12 cellular contexts compared by ENCODE assay signal in genomic region chr6:139903411-139904157, GRCh38.
A peak's percentile ranks its signal among the peaks of the same experiment; 100 is the strongest.
DNase-seq lines count a peak whose midpoint lies in the region; ATAC-seq, FAIRE-seq and TF ChIP-seq lines count a peak whose summit lies in the region.
"Had no signal": no experiment of that assay in that cellular context is flagged by ENCODE, and none has a peak within 500 bp of the region (broad histone marks: within the 10 kb centered on the region; RNA-seq: fewer than 3 reads in every experiment).

No MANE protein-coding gene starts in this region.

- ATAC-seq in GM21576 (IDR thresholded peaks at IDR 0.05; ENCODE audit: unreplicated experiment) = peak; percentile 98
- peak; percentile 97 for ATAC-seq in HG03460 (IDR thresholded peaks at IDR 0.05; ENCODE audit: unreplicated experiment)
- ATAC-seq in left lung = peak; percentile 21

- no peak overlapping the region for H3K4me3 Mint-ChIP-seq in Calu3 (ENCODE audit: low read depth, unreplicated experiment)
- H3K4me3 Mint-ChIP-seq: brain had no signal

- peaks cover 0 to 18% of the 10 kb centered on the region in 2 donors for H3K4me1 ChIP-seq in left lung

- peak overlapping the region in 1 of 2 donors; percentile 45 for H3K27ac ChIP-seq in left lung
- H3K27ac ChIP-seq: VCaP had no signal

- DNase-seq in GM18507 (ENCODE audit: extremely low spot score, insufficient read length, low read depth) (peak; percentile 12), left lung (no peak), DMS79 (lab: John Stamatoyannopoulos, UW) (no peak), Calu3 (no peak), GM03348 (ENCODE audit: low spot score) (no peak), NCI-H774 (lab: John Stamatoyannopoulos, UW) (no peak)
- DNase-seq: DND-41; stimulated activated CD4-positive, alpha-beta T cell treated with anti-CD3 and anti-CD28 coated beads, Interleukin-12 subunit alpha, Interleukin-12 subunit beta, amount 100 ng/mL, for 4 hours had no signal

- no peaks in the 10 kb centered on the region for H3K9me3 Mint-ChIP-seq in Calu3 (ENCODE audit: low read depth, unreplicated experiment)

- H3K36me3 ChIP-seq in left lung = no peaks in the 10 kb centered on the region

- intact Hi-C loops in left lung (cut with DNase I) (no loop called here), Calu3 (cut with micrococcal nuclease; ENCODE audit: unreplicated experiment) (no loop called here)

- H3K4me1 Mint-ChIP-seq in Calu3 (ENCODE audit: low read depth, unreplicated experiment) = no peaks in the 10 kb centered on the region

- H3K36me3 Mint-ChIP-seq in Calu3 (ENCODE audit: insufficient read depth, unreplicated experiment) = no peaks in the 10 kb centered on the region
- H3K36me3 Mint-ChIP-seq: brain had no signal

- H3K27me3 ChIP-seq in left lung = no peaks in the 10 kb centered on the region

- FAIRE-seq in GM18507 (lab: Jason Lieb, UNC) = peak; percentile 93

- no peak for TF ChIP-seq CTCF in left lung (IDR thresholded peaks at IDR 0.05)
- no peak for TF ChIP-seq CTCF in Calu3 (IDR thresholded peaks at IDR 0.05; ENCODE audit: unreplicated experiment)

- CTCF ChIA-PET in Calu3 (lab: Charles Lee) = no interaction called here

- H3K4me3 ChIP-seq in left lung = no peak overlapping the region

- H3K27ac Mint-ChIP-seq in Calu3 (ENCODE audit: unreplicated experiment) = no peak overlapping the region

- no TSS peak for BruUV-seq in Calu3 (replicated peaks; lab: Mats Ljungman, UMichigan)

- no peaks in the 10 kb centered on the region for H3K9me3 ChIP-seq in left lung

- no peaks in the 10 kb centered on the region for H3K27me3 Mint-ChIP-seq in Calu3 (ENCODE audit: unreplicated experiment)
- H3K27me3 Mint-ChIP-seq: brain had no signal

Comparison
In these comparisons a context has a peak if more than half of its experiments do, and no peak if none do; other contexts are left out.
1. ATAC-seq: peak in every context shown above with its lines; median percentile 98 in GM21576; 97 in HG03460; 21 in left lung.